Comparison of ENCODE assay signal across 1 cellular context in genomic region chr12:118714051-118714460, GRCh38.
TF ChIP-seq lines count a peak whose summit lies in the region.

No MANE protein-coding gene starts in this region.

TF ChIP-seq in HepG2, 621 proteins besides CTCF, POLR2A, EP300 and RAD21 (continued from another document and continues in another):
- TF ChIP-seq MLXIP (CRISPR knock-in tag; IDR thresholded peaks at IDR 0.05; ENCODE audit: borderline replicate concordance) (no peak), MXD3 (CRISPR knock-in tag; IDR thresholded peaks at IDR 0.05) (no peak), CENPBD1 (CRISPR knock-in tag; IDR thresholded peaks at IDR 0.05; ENCODE audit: borderline replicate concordance, low read depth) (no peak), ONECUT2 (CRISPR knock-in tag; IDR thresholded peaks at IDR 0.05) (no peak), MBNL3 (CRISPR knock-in tag; conservative IDR thresholded peaks at IDR 0.05) (no peak), SRSF4 (IDR thresholded peaks at IDR 0.05; ENCODE audit: low read depth, low read length, poor library complexity, severe bottlenecking) (no peak), ZNF660 (CRISPR knock-in tag; IDR thresholded peaks at IDR 0.05; ENCODE audit: borderline replicate concordance, low read depth) (no peak), ATF7-NPFF (CRISPR knock-in tag; IDR thresholded peaks at IDR 0.05; ENCODE audit: low read depth) (no peak), ZNF879 (CRISPR knock-in tag; IDR thresholded peaks at IDR 0.05) (no peak), ZNF619 (CRISPR knock-in tag; IDR thresholded peaks at IDR 0.05) (no peak), JUNB (CRISPR knock-in tag; IDR thresholded peaks at IDR 0.05; ENCODE audit: borderline replicate concordance) (no peak), ZNF770 (CRISPR knock-in tag; IDR thresholded peaks at IDR 0.05) (no peak), ZNF552 (CRISPR knock-in tag; IDR thresholded peaks at IDR 0.05; ENCODE audit: borderline replicate concordance) (no peak), KDM3A (CRISPR knock-in tag; IDR thresholded peaks at IDR 0.05; ENCODE audit: low read depth) (no peak), RARA (CRISPR knock-in tag; IDR thresholded peaks at IDR 0.05) (no peak), FOXP1 (IDR thresholded peaks at IDR 0.05) (peak; percentile 70), FOXP1 (CRISPR knock-in tag; IDR thresholded peaks at IDR 0.05) (peak; percentile 56; the same call in 1 of the 2 replicates), ZMAT3 (CRISPR knock-in tag; conservative IDR thresholded peaks at IDR 0.05) (no peak), FOXO4 (CRISPR knock-in tag; conservative IDR thresholded peaks at IDR 0.05) (no peak), ZNF503 (CRISPR knock-in tag; IDR thresholded peaks at IDR 0.05) (no peak), ZSCAN22 (CRISPR knock-in tag; IDR thresholded peaks at IDR 0.05) (no peak), UBTF (CRISPR knock-in tag; IDR thresholded peaks at IDR 0.05) (no peak), NR2F1 (CRISPR knock-in tag; IDR thresholded peaks at IDR 0.05) (no peak), IKZF4 (CRISPR knock-in tag; IDR thresholded peaks at IDR 0.05; ENCODE audit: borderline replicate concordance, low read depth, not compliant biosample characterization) (no peak), BCL3 (CRISPR knock-in tag; IDR thresholded peaks at IDR 0.05) (no peak), ZBTB1 (CRISPR knock-in tag; IDR thresholded peaks at IDR 0.05; ENCODE audit: borderline replicate concordance) (no peak), ZNF687 (CRISPR knock-in tag; IDR thresholded peaks at IDR 0.05) (no peak), ZNF431 (CRISPR knock-in tag; IDR thresholded peaks at IDR 0.05; ENCODE audit: borderline replicate concordance, low read depth) (no peak), FOXK2 (IDR thresholded peaks at IDR 0.05) (no peak), CERS6 (CRISPR knock-in tag; IDR thresholded peaks at IDR 0.05) (no peak), SMAD3 (CRISPR knock-in tag; IDR thresholded peaks at IDR 0.05) (no peak), TCF12 (IDR thresholded peaks at IDR 0.05) (no peak), TCF12 (CRISPR knock-in tag; IDR thresholded peaks at IDR 0.05) (no peak), KAT7 (CRISPR knock-in tag; IDR thresholded peaks at IDR 0.05; ENCODE audit: borderline replicate concordance) (no peak), SMC3 (IDR thresholded peaks at IDR 0.05; ENCODE audit: low read length) (peak; percentile 72), ZSCAN31 (CRISPR knock-in tag; IDR thresholded peaks at IDR 0.05; ENCODE audit: low read depth) (no peak), ZFP36 (IDR thresholded peaks at IDR 0.05; ENCODE audit: borderline replicate concordance, low read depth, low read length, partially characterized antibody) (no peak), MAX (IDR thresholded peaks at IDR 0.05) (no peak), FOXA1 (IDR thresholded peaks at IDR 0.05) (no peak), FOXA1 (CRISPR knock-in tag; IDR thresholded peaks at IDR 0.05) (peak; percentile 91), WIZ (CRISPR knock-in tag; IDR thresholded peaks at IDR 0.05) (0 out of 2 replicates have a peak, but pooled peaks have one; percentile 6), ZNF33B (CRISPR knock-in tag; IDR thresholded peaks at IDR 0.05) (0 out of 2 replicates have a peak, but pooled peaks have one; percentile 68)
